Comparison of ENCODE assay signal across 10 cellular contexts in the genomic region with DNA sequence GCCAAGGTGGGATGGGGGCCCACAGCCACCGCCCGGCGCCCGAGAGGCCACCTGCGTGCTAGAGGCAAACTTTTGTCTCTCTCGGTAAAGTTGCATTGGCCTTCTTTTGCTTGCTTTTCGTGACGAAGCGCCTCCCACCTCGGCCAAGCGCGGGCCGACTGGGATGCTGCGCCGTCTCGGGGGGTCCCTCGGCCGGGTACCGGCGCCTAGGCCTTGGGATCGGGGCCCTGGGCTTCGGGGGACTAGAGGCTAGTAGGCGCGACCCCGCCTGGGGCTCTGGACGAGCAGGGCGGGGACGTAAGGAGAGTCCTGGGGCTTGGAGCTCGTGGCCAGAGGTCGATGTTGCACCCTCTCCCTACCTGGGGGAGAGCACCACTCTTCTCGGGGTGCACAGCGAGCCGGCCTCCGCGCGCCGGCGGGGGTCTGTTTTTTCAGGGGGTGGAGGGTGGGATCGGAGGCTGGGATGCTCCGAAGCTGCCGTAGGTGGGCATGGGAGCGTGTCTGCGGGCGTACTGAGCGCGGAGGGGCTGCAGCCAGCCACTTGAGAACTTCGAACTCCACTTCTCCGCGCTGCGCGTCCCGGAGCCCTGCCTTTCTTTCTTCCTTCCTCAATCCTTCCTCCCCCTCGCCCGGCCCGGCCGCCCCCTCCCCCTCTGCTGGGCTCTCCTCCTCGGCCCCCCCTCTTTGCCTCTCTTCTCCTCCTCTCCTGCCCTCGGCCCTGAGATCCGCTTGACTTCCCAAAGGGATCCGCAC. TPM values are rescaled to one million over a fixed set of nuclear protein-coding genes. Genes with fewer than 3 reads are reported as not detected.
DNase-seq lines count a peak whose midpoint lies in the region; ATAC-seq lines count a peak whose summit lies in the region.
"Had no signal": no experiment of that assay in that cellular context is flagged by ENCODE, and none has a peak within 500 bp of the region (broad histone marks: within the 10 kb centered on the region; RNA-seq: fewer than 3 reads in every experiment).

No MANE protein-coding gene starts in this region.

- H3K27me3 ChIP-seq in subcutaneous abdominal adipose tissue (ENCODE audit: control insufficient read depth in 5 of 5, insufficient read depth in 4 of 5, low read length in 5 of 5): peaks cover 32 to 62% (median 46%) of the 10 kb centered on the region in 5 donors

- H3K9me3 Mint-ChIP-seq in activated naive CD8-positive, alpha-beta T cell treated with anti-CD3 and anti-CD28 coated beads, Interleukin-2, amount 10 ng/mL, durations not matched to agents 7 days and 5 days: no peaks in the 10 kb centered on the region
- H3K9me3 Mint-ChIP-seq: natural killer cell treated with Interleukin-12 subunit alpha and Interleukin-12 subunit beta and Interleukin-15 and Interleukin-18, amount 100 ng/mL, for 72 hours had no signal

- H3K9me3 ChIP-seq in subcutaneous abdominal adipose tissue (ENCODE audit: control insufficient read depth in 5 of 5, low read length in 5 of 5): no peaks in the 10 kb centered on the region

- POLR2A ChIA-PET in activated naive CD8-positive, alpha-beta T cell treated with anti-CD3 and anti-CD28 coated beads, Interleukin-2, amount 10 ng/mL, durations not matched to agents 7 days and 5 days (lab: Charles Lee): interaction anchor here (0.6 kb wide), 1 partner anchor 968 kb away, joined by 3 read pairs; no protein-coding TSS in a partner anchor

- DNase-seq in DMS 273 (lab: John Stamatoyannopoulos, UW; ENCODE audit: unreplicated experiment) (peak; percentile 76), DMS 273 treated with DMSO at 0.1 percent for 48 hours (lab: John Stamatoyannopoulos, UW) (no peak), iPS-NIHi11 (ENCODE audit: low spot score) (peak; percentile 64), cortex of kidney (lab: John Stamatoyannopoulos, UW) (no peak), NCI-H510A (lab: John Stamatoyannopoulos, UW) (no peak)
- no peak for DNase-seq in activated naive CD8-positive, alpha-beta T cell treated with anti-CD3 and anti-CD28 coated beads, Interleukin-2, amount 10 ng/mL, durations not matched to agents 7 days and 5 days
- DNase-seq in stimulated activated CD4-positive, alpha-beta T cell treated with anti-CD3 and anti-CD28 coated beads, Interleukin-2, amount 100 ng/mL, for 24 hours: no peak

- peak overlapping the region; percentile 37 for H3K27ac ChIP-seq in subcutaneous abdominal adipose tissue (ENCODE audit: low read depth, low read length)
- H3K27ac ChIP-seq: 22Rv1 had no signal

- peaks cover 0 to 28% (median 21%) of the 10 kb centered on the region in 5 donors for H3K4me1 ChIP-seq in subcutaneous abdominal adipose tissue (ENCODE audit: control insufficient read depth in 5 of 5, insufficient read depth in 5 of 5, low read length in 5 of 5)

- H3K27me3 Mint-ChIP-seq in activated naive CD8-positive, alpha-beta T cell treated with anti-CD3 and anti-CD28 coated beads, Interleukin-2, amount 10 ng/mL, durations not matched to agents 7 days and 5 days: peaks cover 76% of the 10 kb centered on the region

- no peak overlapping the region for H3K27ac Mint-ChIP-seq in activated naive CD8-positive, alpha-beta T cell treated with anti-CD3 and anti-CD28 coated beads, Interleukin-2, amount 10 ng/mL, durations not matched to agents 7 days and 5 days
- H3K27ac Mint-ChIP-seq: natural killer cell treated with Interleukin-12 subunit alpha and Interleukin-12 subunit beta and Interleukin-15 and Interleukin-18, amount 100 ng/mL, for 72 hours had no signal

- H3K4me3 ChIP-seq in subcutaneous abdominal adipose tissue (ENCODE audit: low read depth in 1 of 5, low read length in 5 of 5): peak overlapping the region in 4 of 5 donors; percentile 52 to 64 (median 60)

- no peaks in the 10 kb centered on the region for H3K36me3 ChIP-seq in subcutaneous abdominal adipose tissue (ENCODE audit: control insufficient read depth in 5 of 5, insufficient read depth in 5 of 5, low read length in 5 of 5)

- no peak overlapping the region for H3K9ac ChIP-seq in subcutaneous abdominal adipose tissue (ENCODE audit: low read length in 5 of 5)

- ATAC-seq in activated naive CD8-positive, alpha-beta T cell treated with anti-CD3 and anti-CD28 coated beads, Interleukin-2, amount 10 ng/mL, durations not matched to agents 7 days and 5 days (ENCODE audit: low read depth): peak; percentile 9

- H3K4me1 Mint-ChIP-seq in activated naive CD8-positive, alpha-beta T cell treated with anti-CD3 and anti-CD28 coated beads, Interleukin-2, amount 10 ng/mL, durations not matched to agents 7 days and 5 days: peaks cover 20% of the 10 kb centered on the region

- peaks cover 3% of the 10 kb centered on the region for H3K36me3 Mint-ChIP-seq in activated naive CD8-positive, alpha-beta T cell treated with anti-CD3 and anti-CD28 coated beads, Interleukin-2, amount 10 ng/mL, durations not matched to agents 7 days and 5 days
- H3K36me3 Mint-ChIP-seq: natural killer cell treated with Interleukin-12 subunit alpha and Interleukin-12 subunit beta and Interleukin-15 and Interleukin-18, amount 100 ng/mL, for 72 hours had no signal

- peak overlapping the region; percentile 68 for H3K4me3 Mint-ChIP-seq in activated naive CD8-positive, alpha-beta T cell treated with anti-CD3 and anti-CD28 coated beads, Interleukin-2, amount 10 ng/mL, durations not matched to agents 7 days and 5 days
- H3K4me3 Mint-ChIP-seq: natural killer cell treated with Interleukin-12 subunit alpha and Interleukin-12 subunit beta and Interleukin-15 and Interleukin-18, amount 100 ng/mL, for 72 hours had no signal

RNA-seq across cellular contexts. Expression of a gene that starts 0.7 kb away (rescaled TPM):
- 1 to 10 TPM; 1.2 to 1.9 TPM for total RNA-seq in activated naive CD8-positive, alpha-beta T cell treated with anti-CD3 and anti-CD28 coated beads, Interleukin-2, amount 10 ng/mL, durations not matched to agents 7 days and 5 days

Comparison
In these comparisons a context has a peak if more than half of its experiments do, and no peak if none do; other contexts are left out.
1. DNase-seq: peak in DMS 273 (single experiment) and iPS-NIHi11 (single experiment); none in DMS 273 treated with DMSO at 0.1 percent for 48 hours (single experiment), activated naive CD8-positive, alpha-beta T cell treated with anti-CD3 and anti-CD28 coated beads, Interleukin-2, amount 10 ng/mL, durations not matched to agents 7 days and 5 days (single experiment), cortex of kidney (single experiment), stimulated activated CD4-positive, alpha-beta T cell treated with anti-CD3 and anti-CD28 coated beads, Interleukin-2, amount 100 ng/mL, for 24 hours (0 of 2) and NCI-H510A (single experiment).